ENCODE assay signal across 1 cellular context in the genomic region with DNA sequence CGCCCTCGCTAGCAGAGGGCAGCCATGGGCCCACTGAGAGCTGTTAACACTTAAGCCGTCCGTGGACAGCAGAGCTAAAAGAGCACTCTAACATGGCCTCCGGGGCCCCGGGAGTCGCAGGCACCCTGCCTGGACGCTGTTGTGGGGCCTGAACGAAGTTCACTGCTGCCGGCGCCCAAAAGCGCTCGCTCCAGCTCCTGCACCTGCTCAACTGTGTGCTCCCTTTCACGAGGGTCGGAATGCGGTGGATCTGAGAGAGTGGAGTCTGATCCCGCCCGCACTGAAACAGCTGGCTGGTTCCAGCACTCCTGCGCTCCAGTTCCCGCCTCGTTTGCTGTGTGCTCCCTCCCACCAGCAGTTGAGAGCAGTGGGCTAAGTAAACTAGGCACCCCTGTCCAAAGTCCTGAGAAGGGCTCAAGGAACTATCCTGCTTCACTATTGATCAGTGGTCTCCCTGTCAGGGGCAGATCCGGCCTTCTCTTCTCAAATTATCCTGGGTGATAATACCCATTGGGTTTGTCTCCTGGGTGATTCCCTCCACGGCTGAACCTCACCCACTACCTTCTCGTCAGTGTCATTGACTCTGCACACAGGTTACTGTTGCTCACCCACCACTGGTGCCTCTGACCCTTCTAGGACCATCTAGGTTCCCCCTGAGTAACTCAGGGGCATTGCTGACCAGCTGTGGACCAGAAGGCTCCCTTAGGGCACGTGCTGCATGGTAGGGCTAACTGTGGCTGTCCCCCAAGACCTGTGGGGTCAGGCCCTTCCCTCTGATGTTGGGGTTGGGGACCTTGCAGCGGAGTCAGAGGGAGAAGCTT.
A peak's percentile ranks its signal among the peaks of the same experiment; 100 is the strongest.
TF ChIP-seq lines count a peak whose summit lies in the region.

No MANE protein-coding gene starts in this region.

TF ChIP-seq in HepG2, 621 proteins besides CTCF, POLR2A, EP300 and RAD21 (continued from another document and continues in another):
- TF ChIP-seq, protein P1, sequence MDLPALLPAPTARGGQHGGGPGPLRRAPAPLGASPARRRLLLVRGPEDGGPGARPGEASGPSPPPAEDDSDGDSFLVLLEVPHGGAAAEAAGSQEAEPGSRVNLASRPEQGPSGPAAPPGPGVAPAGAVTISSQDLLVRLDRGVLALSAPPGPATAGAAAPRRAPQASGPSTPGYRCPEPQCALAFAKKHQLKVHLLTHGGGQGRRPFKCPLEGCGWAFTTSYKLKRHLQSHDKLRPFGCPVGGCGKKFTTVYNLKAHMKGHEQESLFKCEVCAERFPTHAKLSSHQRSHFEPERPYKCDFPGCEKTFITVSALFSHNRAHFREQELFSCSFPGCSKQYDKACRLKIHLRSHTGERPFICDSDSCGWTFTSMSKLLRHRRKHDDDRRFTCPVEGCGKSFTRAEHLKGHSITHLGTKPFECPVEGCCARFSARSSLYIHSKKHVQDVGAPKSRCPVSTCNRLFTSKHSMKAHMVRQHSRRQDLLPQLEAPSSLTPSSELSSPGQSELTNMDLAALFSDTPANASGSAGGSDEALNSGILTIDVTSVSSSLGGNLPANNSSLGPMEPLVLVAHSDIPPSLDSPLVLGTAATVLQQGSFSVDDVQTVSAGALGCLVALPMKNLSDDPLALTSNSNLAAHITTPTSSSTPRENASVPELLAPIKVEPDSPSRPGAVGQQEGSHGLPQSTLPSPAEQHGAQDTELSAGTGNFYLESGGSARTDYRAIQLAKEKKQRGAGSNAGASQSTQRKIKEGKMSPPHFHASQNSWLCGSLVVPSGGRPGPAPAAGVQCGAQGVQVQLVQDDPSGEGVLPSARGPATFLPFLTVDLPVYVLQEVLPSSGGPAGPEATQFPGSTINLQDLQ (CRISPR knock-in tag; IDR thresholded peaks at IDR 0.05): no peak
- TF ChIP-seq ISL2 (CRISPR knock-in tag; IDR thresholded peaks at IDR 0.05) (0 out of 2 replicates have a peak, but pooled peaks have one; percentile 43), ZFY (CRISPR knock-in tag; IDR thresholded peaks at IDR 0.05) (peak; percentile 52; the same call in 1 of the 2 replicates), ATF7-NPFF (CRISPR knock-in tag; IDR thresholded peaks at IDR 0.05; ENCODE audit: low read depth) (no peak), ZNF124 (CRISPR knock-in tag; IDR thresholded peaks at IDR 0.05) (peak; percentile 22; the same call in 1 of the 2 replicates), MEIS2 (CRISPR knock-in tag; IDR thresholded peaks at IDR 0.05) (no peak), PHF20 (CRISPR knock-in tag; IDR thresholded peaks at IDR 0.05) (0 out of 2 replicates have a peak, but pooled peaks have one; percentile 16), ZNF333 (CRISPR knock-in tag; IDR thresholded peaks at IDR 0.05; ENCODE audit: borderline replicate concordance) (peak; percentile 73; the same call in 1 of the 2 replicates), HNF4G (IDR thresholded peaks at IDR 0.05; ENCODE audit: borderline replicate concordance, low read depth, low read length) (peak; percentile 69), HNF4G (CRISPR knock-in tag; IDR thresholded peaks at IDR 0.05; ENCODE audit: borderline replicate concordance, low read depth) (peak; percentile 40; the same call in 1 of the 2 replicates), ZBTB21 (CRISPR knock-in tag; IDR thresholded peaks at IDR 0.05) (no peak), ZNF766 (CRISPR knock-in tag; IDR thresholded peaks at IDR 0.05; ENCODE audit: borderline replicate concordance) (peak; percentile 43; the same call in 1 of the 2 replicates), ZNF781 (CRISPR knock-in tag; IDR thresholded peaks at IDR 0.05; ENCODE audit: borderline replicate concordance, not compliant biosample characterization) (peak; percentile 60), YEATS2 (CRISPR knock-in tag; IDR thresholded peaks at IDR 0.05; ENCODE audit: borderline replicate concordance) (no peak), EZH2 (conservative IDR thresholded peaks at IDR 0.05; ENCODE audit: low read depth, low read length) (no peak), ZFX (CRISPR knock-in tag; IDR thresholded peaks at IDR 0.05; ENCODE audit: low read depth) (peak; percentile 58), MED13 (CRISPR knock-in tag; IDR thresholded peaks at IDR 0.05) (no peak), HMG20B (CRISPR knock-in tag; conservative IDR thresholded peaks at IDR 0.05) (no peak), ETV5 (CRISPR knock-in tag; IDR thresholded peaks at IDR 0.05; ENCODE audit: borderline replicate concordance) (no peak), HNRNPL (IDR thresholded peaks at IDR 0.05; ENCODE audit: low read depth, low read length) (0 out of 2 replicates have a peak, but pooled peaks have one; percentile 52), ZNF292 (CRISPR knock-in tag; IDR thresholded peaks at IDR 0.05; ENCODE audit: borderline replicate concordance, low read depth) (peak; percentile 95), ZNF225 (CRISPR knock-in tag; IDR thresholded peaks at IDR 0.05) (0 out of 2 replicates have a peak, but pooled peaks have one; percentile 67), RNF2 (conservative IDR thresholded peaks at IDR 0.05; ENCODE audit: low read depth) (0 out of 2 replicates have a peak, but pooled peaks have one; percentile 32), ZNF746 (CRISPR knock-in tag; IDR thresholded peaks at IDR 0.05) (0 out of 2 replicates have a peak, but pooled peaks have one; percentile 51), TOPORS (CRISPR knock-in tag; IDR thresholded peaks at IDR 0.05) (peak; percentile 83; the same call in 1 of the 2 replicates), ZNF556 (CRISPR knock-in tag; IDR thresholded peaks at IDR 0.05; ENCODE audit: borderline replicate concordance) (peak; percentile 49), SALL1 (CRISPR knock-in tag; IDR thresholded peaks at IDR 0.05) (peak; percentile 57; the same call in 1 of the 2 replicates)
- TF ChIP-seq, protein P2, sequence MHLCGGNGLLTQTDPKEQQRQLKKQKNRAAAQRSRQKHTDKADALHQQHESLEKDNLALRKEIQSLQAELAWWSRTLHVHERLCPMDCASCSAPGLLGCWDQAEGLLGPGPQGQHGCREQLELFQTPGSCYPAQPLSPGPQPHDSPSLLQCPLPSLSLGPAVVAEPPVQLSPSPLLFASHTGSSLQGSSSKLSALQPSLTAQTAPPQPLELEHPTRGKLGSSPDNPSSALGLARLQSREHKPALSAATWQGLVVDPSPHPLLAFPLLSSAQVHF (CRISPR knock-in tag; IDR thresholded peaks at IDR 0.05): no peak
- TF ChIP-seq, protein P3, sequence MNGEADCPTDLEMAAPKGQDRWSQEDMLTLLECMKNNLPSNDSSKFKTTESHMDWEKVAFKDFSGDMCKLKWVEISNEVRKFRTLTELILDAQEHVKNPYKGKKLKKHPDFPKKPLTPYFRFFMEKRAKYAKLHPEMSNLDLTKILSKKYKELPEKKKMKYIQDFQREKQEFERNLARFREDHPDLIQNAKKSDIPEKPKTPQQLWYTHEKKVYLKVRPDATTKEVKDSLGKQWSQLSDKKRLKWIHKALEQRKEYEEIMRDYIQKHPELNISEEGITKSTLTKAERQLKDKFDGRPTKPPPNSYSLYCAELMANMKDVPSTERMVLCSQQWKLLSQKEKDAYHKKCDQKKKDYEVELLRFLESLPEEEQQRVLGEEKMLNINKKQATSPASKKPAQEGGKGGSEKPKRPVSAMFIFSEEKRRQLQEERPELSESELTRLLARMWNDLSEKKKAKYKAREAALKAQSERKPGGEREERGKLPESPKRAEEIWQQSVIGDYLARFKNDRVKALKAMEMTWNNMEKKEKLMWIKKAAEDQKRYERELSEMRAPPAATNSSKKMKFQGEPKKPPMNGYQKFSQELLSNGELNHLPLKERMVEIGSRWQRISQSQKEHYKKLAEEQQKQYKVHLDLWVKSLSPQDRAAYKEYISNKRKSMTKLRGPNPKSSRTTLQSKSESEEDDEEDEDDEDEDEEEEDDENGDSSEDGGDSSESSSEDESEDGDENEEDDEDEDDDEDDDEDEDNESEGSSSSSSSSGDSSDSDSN (CRISPR knock-in tag; IDR thresholded peaks at IDR 0.05): peak; percentile 73; the same call in 1 of the 2 replicates
- TF ChIP-seq, protein P4, sequence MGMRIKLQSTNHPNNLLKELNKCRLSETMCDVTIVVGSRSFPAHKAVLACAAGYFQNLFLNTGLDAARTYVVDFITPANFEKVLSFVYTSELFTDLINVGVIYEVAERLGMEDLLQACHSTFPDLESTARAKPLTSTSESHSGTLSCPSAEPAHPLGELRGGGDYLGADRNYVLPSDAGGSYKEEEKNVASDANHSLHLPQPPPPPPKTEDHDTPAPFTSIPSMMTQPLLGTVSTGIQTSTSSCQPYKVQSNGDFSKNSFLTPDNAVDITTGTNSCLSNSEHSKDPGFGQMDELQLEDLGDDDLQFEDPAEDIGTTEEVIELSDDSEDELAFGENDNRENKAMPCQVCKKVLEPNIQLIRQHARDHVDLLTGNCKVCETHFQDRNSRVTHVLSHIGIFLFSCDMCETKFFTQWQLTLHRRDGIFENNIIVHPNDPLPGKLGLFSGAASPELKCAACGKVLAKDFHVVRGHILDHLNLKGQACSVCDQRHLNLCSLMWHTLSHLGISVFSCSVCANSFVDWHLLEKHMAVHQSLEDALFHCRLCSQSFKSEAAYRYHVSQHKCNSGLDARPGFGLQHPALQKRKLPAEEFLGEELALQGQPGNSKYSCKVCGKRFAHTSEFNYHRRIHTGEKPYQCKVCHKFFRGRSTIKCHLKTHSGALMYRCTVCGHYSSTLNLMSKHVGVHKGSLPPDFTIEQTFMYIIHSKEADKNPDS (CRISPR knock-in tag; IDR thresholded peaks at IDR 0.05): no peak
- TF ChIP-seq, protein P5, sequence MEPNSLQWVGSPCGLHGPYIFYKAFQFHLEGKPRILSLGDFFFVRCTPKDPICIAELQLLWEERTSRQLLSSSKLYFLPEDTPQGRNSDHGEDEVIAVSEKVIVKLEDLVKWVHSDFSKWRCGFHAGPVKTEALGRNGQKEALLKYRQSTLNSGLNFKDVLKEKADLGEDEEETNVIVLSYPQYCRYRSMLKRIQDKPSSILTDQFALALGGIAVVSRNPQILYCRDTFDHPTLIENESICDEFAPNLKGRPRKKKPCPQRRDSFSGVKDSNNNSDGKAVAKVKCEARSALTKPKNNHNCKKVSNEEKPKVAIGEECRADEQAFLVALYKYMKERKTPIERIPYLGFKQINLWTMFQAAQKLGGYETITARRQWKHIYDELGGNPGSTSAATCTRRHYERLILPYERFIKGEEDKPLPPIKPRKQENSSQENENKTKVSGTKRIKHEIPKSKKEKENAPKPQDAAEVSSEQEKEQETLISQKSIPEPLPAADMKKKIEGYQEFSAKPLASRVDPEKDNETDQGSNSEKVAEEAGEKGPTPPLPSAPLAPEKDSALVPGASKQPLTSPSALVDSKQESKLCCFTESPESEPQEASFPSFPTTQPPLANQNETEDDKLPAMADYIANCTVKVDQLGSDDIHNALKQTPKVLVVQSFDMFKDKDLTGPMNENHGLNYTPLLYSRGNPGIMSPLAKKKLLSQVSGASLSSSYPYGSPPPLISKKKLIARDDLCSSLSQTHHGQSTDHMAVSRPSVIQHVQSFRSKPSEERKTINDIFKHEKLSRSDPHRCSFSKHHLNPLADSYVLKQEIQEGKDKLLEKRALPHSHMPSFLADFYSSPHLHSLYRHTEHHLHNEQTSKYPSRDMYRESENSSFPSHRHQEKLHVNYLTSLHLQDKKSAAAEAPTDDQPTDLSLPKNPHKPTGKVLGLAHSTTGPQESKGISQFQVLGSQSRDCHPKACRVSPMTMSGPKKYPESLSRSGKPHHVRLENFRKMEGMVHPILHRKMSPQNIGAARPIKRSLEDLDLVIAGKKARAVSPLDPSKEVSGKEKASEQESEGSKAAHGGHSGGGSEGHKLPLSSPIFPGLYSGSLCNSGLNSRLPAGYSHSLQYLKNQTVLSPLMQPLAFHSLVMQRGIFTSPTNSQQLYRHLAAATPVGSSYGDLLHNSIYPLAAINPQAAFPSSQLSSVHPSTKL (CRISPR knock-in tag; IDR thresholded peaks at IDR 0.05): 0 out of 2 replicates have a peak, but pooled peaks have one; percentile 17
- TF ChIP-seq, protein P6, sequence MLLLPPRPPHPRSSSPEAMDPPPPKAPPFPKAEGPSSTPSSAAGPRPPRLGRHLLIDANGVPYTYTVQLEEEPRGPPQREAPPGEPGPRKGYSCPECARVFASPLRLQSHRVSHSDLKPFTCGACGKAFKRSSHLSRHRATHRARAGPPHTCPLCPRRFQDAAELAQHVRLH (CRISPR knock-in tag; IDR thresholded peaks at IDR 0.05; ENCODE audit: borderline replicate concordance, low read depth): no peak
- TF ChIP-seq, protein P7, sequence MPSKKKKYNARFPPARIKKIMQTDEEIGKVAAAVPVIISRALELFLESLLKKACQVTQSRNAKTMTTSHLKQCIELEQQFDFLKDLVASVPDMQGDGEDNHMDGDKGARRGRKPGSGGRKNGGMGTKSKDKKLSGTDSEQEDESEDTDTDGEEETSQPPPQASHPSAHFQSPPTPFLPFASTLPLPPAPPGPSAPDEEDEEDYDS (CRISPR knock-in tag; IDR thresholded peaks at IDR 0.05): no peak
- TF ChIP-seq, protein P8, sequence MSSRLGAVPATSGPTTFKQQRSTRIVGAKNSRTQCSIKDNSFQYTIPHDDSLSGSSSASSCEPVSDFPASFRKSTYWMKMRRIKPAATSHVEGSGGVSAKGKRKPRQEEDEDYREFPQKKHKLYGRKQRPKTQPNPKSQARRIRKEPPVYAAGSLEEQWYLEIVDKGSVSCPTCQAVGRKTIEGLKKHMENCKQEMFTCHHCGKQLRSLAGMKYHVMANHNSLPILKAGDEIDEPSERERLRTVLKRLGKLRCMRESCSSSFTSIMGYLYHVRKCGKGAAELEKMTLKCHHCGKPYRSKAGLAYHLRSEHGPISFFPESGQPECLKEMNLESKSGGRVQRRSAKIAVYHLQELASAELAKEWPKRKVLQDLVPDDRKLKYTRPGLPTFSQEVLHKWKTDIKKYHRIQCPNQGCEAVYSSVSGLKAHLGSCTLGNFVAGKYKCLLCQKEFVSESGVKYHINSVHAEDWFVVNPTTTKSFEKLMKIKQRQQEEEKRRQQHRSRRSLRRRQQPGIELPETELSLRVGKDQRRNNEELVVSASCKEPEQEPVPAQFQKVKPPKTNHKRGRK (CRISPR knock-in tag; IDR thresholded peaks at IDR 0.05): no peak
- TF ChIP-seq, protein P9, sequence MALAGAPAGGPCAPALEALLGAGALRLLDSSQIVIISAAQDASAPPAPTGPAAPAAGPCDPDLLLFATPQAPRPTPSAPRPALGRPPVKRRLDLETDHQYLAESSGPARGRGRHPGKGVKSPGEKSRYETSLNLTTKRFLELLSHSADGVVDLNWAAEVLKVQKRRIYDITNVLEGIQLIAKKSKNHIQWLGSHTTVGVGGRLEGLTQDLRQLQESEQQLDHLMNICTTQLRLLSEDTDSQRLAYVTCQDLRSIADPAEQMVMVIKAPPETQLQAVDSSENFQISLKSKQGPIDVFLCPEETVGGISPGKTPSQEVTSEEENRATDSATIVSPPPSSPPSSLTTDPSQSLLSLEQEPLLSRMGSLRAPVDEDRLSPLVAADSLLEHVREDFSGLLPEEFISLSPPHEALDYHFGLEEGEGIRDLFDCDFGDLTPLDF (CRISPR knock-in tag; IDR thresholded peaks at IDR 0.05): peak; percentile 73; the same call in 1 of the 2 replicates
- TF ChIP-seq, protein P10, sequence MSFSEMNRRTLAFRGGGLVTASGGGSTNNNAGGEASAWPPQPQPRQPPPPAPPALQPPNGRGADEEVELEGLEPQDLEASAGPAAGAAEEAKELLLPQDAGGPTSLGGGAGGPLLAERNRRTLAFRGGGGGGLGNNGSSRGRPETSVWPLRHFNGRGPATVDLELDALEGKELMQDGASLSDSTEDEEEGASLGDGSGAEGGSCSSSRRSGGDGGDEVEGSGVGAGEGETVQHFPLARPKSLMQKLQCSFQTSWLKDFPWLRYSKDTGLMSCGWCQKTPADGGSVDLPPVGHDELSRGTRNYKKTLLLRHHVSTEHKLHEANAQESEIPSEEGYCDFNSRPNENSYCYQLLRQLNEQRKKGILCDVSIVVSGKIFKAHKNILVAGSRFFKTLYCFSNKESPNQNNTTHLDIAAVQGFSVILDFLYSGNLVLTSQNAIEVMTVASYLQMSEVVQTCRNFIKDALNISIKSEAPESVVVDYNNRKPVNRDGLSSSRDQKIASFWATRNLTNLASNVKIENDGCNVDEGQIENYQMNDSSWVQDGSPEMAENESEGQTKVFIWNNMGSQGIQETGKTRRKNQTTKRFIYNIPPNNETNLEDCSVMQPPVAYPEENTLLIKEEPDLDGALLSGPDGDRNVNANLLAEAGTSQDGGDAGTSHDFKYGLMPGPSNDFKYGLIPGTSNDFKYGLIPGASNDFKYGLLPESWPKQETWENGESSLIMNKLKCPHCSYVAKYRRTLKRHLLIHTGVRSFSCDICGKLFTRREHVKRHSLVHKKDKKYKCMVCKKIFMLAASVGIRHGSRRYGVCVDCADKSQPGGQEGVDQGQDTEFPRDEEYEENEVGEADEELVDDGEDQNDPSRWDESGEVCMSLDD (CRISPR knock-in tag; IDR thresholded peaks at IDR 0.05; ENCODE audit: borderline replicate concordance): peak; percentile 65; the same call in 1 of the 2 replicates
